Comparison of ENCODE assay signal across 8 cellular contexts in the genomic region with DNA sequence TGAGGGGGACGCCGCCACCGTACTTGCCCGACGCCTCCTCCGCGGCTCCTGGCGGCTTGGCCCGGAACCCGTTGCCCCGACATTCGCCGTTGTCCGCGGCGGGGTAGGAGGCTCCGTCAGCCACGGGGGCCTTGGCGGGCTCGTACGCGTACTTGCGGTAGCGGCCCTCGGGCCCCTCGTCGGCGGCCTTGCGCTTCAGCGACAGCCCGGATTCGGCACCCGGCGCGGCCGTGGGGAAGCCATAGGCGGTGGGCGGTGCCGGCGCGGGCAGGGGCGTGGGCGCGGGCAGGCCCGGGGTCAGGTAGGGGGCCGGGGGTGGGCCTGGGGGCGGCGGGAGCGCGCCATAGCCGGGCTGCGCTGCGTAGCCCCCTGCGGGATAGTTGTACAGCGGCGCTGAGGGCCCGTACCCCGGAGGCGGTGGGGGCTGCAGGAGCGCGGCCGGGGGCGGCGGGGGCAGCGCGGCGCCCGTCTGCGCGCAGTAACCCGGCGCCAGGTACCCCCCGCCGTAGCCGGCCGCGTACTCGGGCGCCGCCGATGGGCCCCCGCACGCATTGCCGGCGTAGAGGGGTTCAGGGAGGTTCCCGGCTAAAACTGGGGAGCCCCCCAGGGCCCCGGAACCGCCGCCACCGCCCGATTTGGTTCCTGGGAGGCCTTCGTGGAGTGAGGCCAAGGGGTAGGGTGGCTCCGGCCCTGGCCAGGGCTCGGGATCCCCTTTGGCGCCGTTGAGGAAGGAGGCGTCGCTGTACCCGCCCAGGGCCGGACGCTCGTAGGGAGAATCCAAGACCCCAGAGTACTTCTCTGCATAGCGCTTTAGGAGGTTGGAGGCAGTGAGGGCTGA. TPM values are rescaled to one million over a fixed set of nuclear protein-coding genes. Genes with fewer than 3 reads are reported as not detected.
DNase-seq lines count a peak whose midpoint lies in the region; ATAC-seq and TF ChIP-seq lines count a peak whose summit lies in the region.

No MANE protein-coding gene starts in this region.

- H3K79me2 ChIP-seq in OCI-LY1 (ENCODE audit: insufficient read depth, low read length) (no peaks in the 10 kb centered on the region), neural progenitor cell (ENCODE audit: low read depth) (peaks cover 18% of the 10 kb centered on the region)

- H2AFZ ChIP-seq in OCI-LY1 (ENCODE audit: low read length) (no peak overlapping the region), neural progenitor cell (replicated peaks) (no peak overlapping the region)

- peak overlapping the region; percentile 43 for H3K4me3 ChIP-seq in OCI-LY1 (ENCODE audit: low read depth, low read length, poor library complexity, severe bottlenecking)
- H3K4me3 ChIP-seq in ectodermal cell (ENCODE audit: insufficient read depth, low read depth, low read length): peak overlapping the region; percentile 11
- H3K4me3 ChIP-seq in neural progenitor cell: peak overlapping the region; percentile 52

- H3K9ac ChIP-seq in OCI-LY1 (ENCODE audit: low read length) (no peak overlapping the region), neural progenitor cell (no peak overlapping the region)

- no peak overlapping the region for H3K27ac Mint-ChIP-seq in neural progenitor cell

- TF ChIP-seq CTCF in OCI-LY1 (IDR thresholded peaks at IDR 0.05; ENCODE audit: low read length): no peak
- no peak for TF ChIP-seq CTCF in neural progenitor cell (IDR thresholded peaks at IDR 0.05)

- DNase-seq in AG20443 (ENCODE audit: low spot score): peak; percentile 48
- peak; percentile 66 for DNase-seq in neural progenitor cell (ENCODE audit: low spot score)
- no peak for DNase-seq in DMS79 (lab: John Stamatoyannopoulos, UW)
- no peak for DNase-seq in SHP77 treated with DMSO at 0.1 percent for 48 hours (lab: John Stamatoyannopoulos, UW)
- DNase-seq in HUDEP-2 (lab: John Stamatoyannopoulos, UW; ENCODE audit: unreplicated experiment in 76 of 76): no peak

- no peak overlapping the region for H3K4me3 Mint-ChIP-seq in neural progenitor cell

- peaks cover 14% of the 10 kb centered on the region for H3K27me3 Mint-ChIP-seq in neural progenitor cell (ENCODE audit: insufficient read depth, low read depth)

- H3K4me1 Mint-ChIP-seq in neural progenitor cell: peaks cover 19% of the 10 kb centered on the region

- no peaks in the 10 kb centered on the region for H4K20me1 ChIP-seq in OCI-LY1 (ENCODE audit: insufficient read depth, low read length)
- H4K20me1 ChIP-seq in neural progenitor cell (ENCODE audit: low read depth): peaks cover 76% of the 10 kb centered on the region

- WGBS in ectodermal cell, 2 experiments: 46 to 49% methylated on average over 103 of the region's 103 CpGs

- ATAC-seq in HG02885 (IDR thresholded peaks at IDR 0.05; ENCODE audit: poor library complexity, unreplicated experiment): no peak

- no peaks in the 10 kb centered on the region for H3K9me3 Mint-ChIP-seq in neural progenitor cell

- H3F3A ChIP-seq in OCI-LY1 (ENCODE audit: insufficient read depth, low read length) (no peaks in the 10 kb centered on the region), neural progenitor cell (ENCODE audit: low read depth) (peaks cover 44% of the 10 kb centered on the region)

- H3K4me2 ChIP-seq in OCI-LY1 (ENCODE audit: low read length) (no peak overlapping the region), neural progenitor cell (peak overlapping the region; percentile 88)

- H3K36me3 ChIP-seq in OCI-LY1 (ENCODE audit: insufficient read depth, low read length) (no peaks in the 10 kb centered on the region), ectodermal cell (ENCODE audit: control insufficient read depth, insufficient read depth, low read length) (peaks cover 7% of the 10 kb centered on the region), neural progenitor cell (no peaks in the 10 kb centered on the region)

- H3K4me1 ChIP-seq in OCI-LY1 (ENCODE audit: insufficient read depth, low read length, severe bottlenecking) (no peaks in the 10 kb centered on the region), ectodermal cell (ENCODE audit: control insufficient read depth, insufficient read depth, low read length) (peaks cover 9% of the 10 kb centered on the region), neural progenitor cell (no peaks in the 10 kb centered on the region)

- H3K27me3 ChIP-seq in OCI-LY1 (ENCODE audit: insufficient read depth, low read length): no peaks in the 10 kb centered on the region; the same call in 1 of the 2 replicates
- no peaks in the 10 kb centered on the region for H3K27me3 ChIP-seq in ectodermal cell (ENCODE audit: control insufficient read depth, insufficient read depth, low read length, poor library complexity, severe bottlenecking)
- peaks cover 20% of the 10 kb centered on the region for H3K27me3 ChIP-seq in neural progenitor cell

- no peaks in the 10 kb centered on the region for H3K9me3 ChIP-seq in OCI-LY1 (ENCODE audit: low read length)
- no peaks in the 10 kb centered on the region for H3K9me3 ChIP-seq in ectodermal cell (ENCODE audit: control insufficient read depth, low read length)
- no peaks in the 10 kb centered on the region for H3K9me3 ChIP-seq in neural progenitor cell (ENCODE audit: low read depth)

- H3K36me3 Mint-ChIP-seq in neural progenitor cell: peaks cover 26% of the 10 kb centered on the region

- H3K9me2 ChIP-seq in OCI-LY1 (ENCODE audit: low read depth, low read length): no peaks in the 10 kb centered on the region

- H3K27ac ChIP-seq in OCI-LY1 (ENCODE audit: low read depth, low read length, poor library complexity, severe bottlenecking) (no peak overlapping the region), ectodermal cell (ENCODE audit: insufficient read depth, low read depth, low read length, poor library complexity, severe bottlenecking) (no peak overlapping the region), neural progenitor cell (no peak overlapping the region)

RNA-seq across cellular contexts. Expression of gene FIGNL2, which starts 26.9 kb away (rescaled TPM):
- polyA plus RNA-seq in ectodermal cell (2013, experiment 1 of 4): 46.8 TPM
- polyA plus RNA-seq in ectodermal cell (2013, experiment 2 of 4): 50.3 TPM
- 41.4 TPM for polyA plus RNA-seq in ectodermal cell (2013, experiment 3 of 4)
- polyA plus RNA-seq in ectodermal cell (2013, experiment 4 of 4): 43.2 TPM
- 9.3 and 25.1 TPM in 2 replicates for total RNA-seq in neural progenitor cell (ENCODE audit: low replicate concordance)

Comparison
In these comparisons a context has a peak if more than half of its experiments do, and no peak if none do; other contexts are left out.
1. DNase-seq: peak in AG20443 (single experiment) and neural progenitor cell (single experiment); none in DMS79 (single experiment), SHP77 treated with DMSO at 0.1 percent for 48 hours (single experiment) and HUDEP-2 (0 of 76).
2. Peak in every context shown above with its lines, with median percentiles within 50 percentile points of each other: H3K4me3 ChIP-seq.